In the genomic region with DNA sequence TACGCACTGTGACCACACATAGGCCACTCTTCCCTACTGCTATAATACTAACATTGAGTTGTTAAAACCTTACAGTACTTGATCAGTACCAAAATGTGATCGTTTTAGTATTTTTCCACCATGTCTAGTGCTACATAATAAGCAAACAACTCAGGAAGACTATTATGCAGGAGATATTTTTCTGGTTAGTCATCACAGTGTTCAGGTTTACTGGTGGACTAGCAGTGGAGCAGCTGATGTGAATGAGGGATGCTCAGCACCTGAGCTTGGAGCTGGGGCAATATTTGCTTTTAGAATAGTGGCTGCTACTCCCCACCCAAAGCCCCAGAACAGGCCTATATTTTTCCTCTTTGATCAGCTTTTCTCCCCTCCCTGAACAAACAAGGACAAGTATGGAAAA, we compare ENCODE assay signal across 16 cellular contexts.
"Had no signal": no experiment of that assay in that cellular context is flagged by ENCODE, and none has a peak within 500 bp of the region (broad histone marks: within the 10 kb centered on the region; RNA-seq: fewer than 3 reads in every experiment).

No MANE protein-coding gene starts in this region.

- H3K27me3 ChIP-seq: heart left ventricle, pancreas, thyroid gland, uterus had no signal

- FAIRE-seq: frontal cortex, pancreas had no signal

- H3K36me3 ChIP-seq: heart left ventricle, pancreas, thyroid gland, uterus had no signal

- DNase-seq: activated CD4-positive, alpha-beta memory T cell treated with anti-CD3 and anti-CD28 coated beads, Interleukin-2, amount 10 ng/mL, durations not matched to agents 7 days and 5 days; activated CD4-positive, alpha-beta T cell treated with anti-CD3 and anti-CD28 coated beads for 36 hours; activated gamma-delta T cell; activated T-cell treated with anti-CD3 and anti-CD28 coated beads, Interleukin-2, amount 50 U/mL, for 4 hours; amygdala; dermis blood vessel endothelial cell; effector memory CD8-positive, alpha-beta T cell; heart left ventricle; left cardiac atrium; naive B cell; pancreas; stimulated activated CD4-positive, alpha-beta T cell treated with anti-CD3 and anti-CD28 coated beads, Interleukin-2, amount 100 ng/mL, for 48 hours; T-helper 2 cell; thyroid gland; uterus had no signal

- H3K4me3 ChIP-seq: heart left ventricle, pancreas, thyroid gland, uterus had no signal
